8 cellular contexts compared by ENCODE assay signal in the genomic region with DNA sequence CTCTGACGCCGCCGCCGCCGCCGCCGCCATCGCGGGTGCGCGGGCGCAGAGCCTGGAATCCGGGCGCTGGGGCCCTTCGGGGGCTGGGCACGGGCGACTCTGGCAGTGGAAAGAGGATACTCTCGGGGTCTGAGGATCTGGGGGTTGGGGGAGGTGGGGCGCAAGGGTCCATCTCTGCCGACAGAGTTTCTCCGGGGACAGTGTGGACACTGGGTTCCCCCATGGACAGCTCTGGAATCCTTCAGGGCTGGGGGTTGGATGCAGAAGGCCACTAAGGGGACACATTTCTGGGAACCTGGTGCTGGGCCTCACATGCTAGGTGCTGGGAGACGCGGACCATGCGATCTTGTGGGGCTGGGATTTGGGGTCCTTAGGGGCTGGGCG. TPM values are rescaled to one million over a fixed set of nuclear protein-coding genes. Genes with fewer than 3 reads are reported as not detected.
DNase-seq lines count a peak whose midpoint lies in the region; ATAC-seq and TF ChIP-seq lines count a peak whose summit lies in the region.

No MANE protein-coding gene starts in this region.

- DNase-seq in AG08395 (ENCODE audit: low spot score) (peak; percentile 13), HFF-Myc (ENCODE audit: extremely low read depth, low read depth) (no peak), breast epithelium (ENCODE audit: low spot score in 2 of 2) (no peak), cerebellar nuclear complex (lab: John Stamatoyannopoulos, UW) (no peak), DMS153 (lab: John Stamatoyannopoulos, UW) (no peak), SHP77 treated with DMSO at 0.1 percent for 48 hours (lab: John Stamatoyannopoulos, UW) (no peak)
- no peak for DNase-seq in naive thymus-derived CD4-positive, alpha-beta T cell

- CTCF ChIA-PET in naive thymus-derived CD4-positive, alpha-beta T cell (lab: Charles Lee), result interaction anchor here (0.6 to 1.5 kb wide), 2 partner anchors 48 to 51 kb away, joined by 3 read pairs; no protein-coding TSS in a partner anchor

- peaks cover 4 to 13% (median 5%) of the 10 kb centered on the region in 5 donors for H3K36me3 Mint-ChIP-seq in naive thymus-derived CD4-positive, alpha-beta T cell

- peak overlapping the region; percentile 62 to 87 (median 79) for H3K4me3 Mint-ChIP-seq in naive thymus-derived CD4-positive, alpha-beta T cell

- H3K4me3 ChIP-seq in HFF-Myc (replicated peaks; ENCODE audit: low read depth, low read length) (peak overlapping the region; percentile 13; the same call in 1 of the 2 replicates), breast epithelium (peak overlapping the region; percentile 20 to 66 (median 39))
- H3K4me3 ChIP-seq in naive thymus-derived CD4-positive, alpha-beta T cell (ENCODE audit: low read length), result peak overlapping the region; percentile 11

- H3K27ac Mint-ChIP-seq in naive thymus-derived CD4-positive, alpha-beta T cell, result peak overlapping the region in 5 of 9 donors; percentile 31 to 59 (median 48)

- H3K27ac ChIP-seq in breast epithelium, result peak overlapping the region in 1 of 2 donors; percentile 9
- H3K27ac ChIP-seq in naive thymus-derived CD4-positive, alpha-beta T cell (ENCODE audit: low read depth, low read length), result no peak overlapping the region

- H3K27me3 Mint-ChIP-seq in naive thymus-derived CD4-positive, alpha-beta T cell, result peaks cover 12 to 33% (median 14%) of the 10 kb centered on the region in 5 donors

- H3K36me3 ChIP-seq in breast epithelium, result peaks cover 10% of the 10 kb centered on the region
- peaks cover 0 to 15% (median 0%) of the 10 kb centered on the region in 3 experiments for H3K36me3 ChIP-seq in naive thymus-derived CD4-positive, alpha-beta T cell (ENCODE audit: control insufficient read depth in 2 of 3, insufficient read depth in 3 of 3, low read length in 3 of 3)

- TF ChIP-seq CTCF in HFF-Myc (IDR thresholded peaks at IDR 0.05; ENCODE audit: low read depth, low read length, missing control alignments) (no peak), breast epithelium (IDR thresholded peaks at IDR 0.05) (no peak)

- H3K4me1 Mint-ChIP-seq in naive thymus-derived CD4-positive, alpha-beta T cell, result peaks cover 10 to 44% (median 34%) of the 10 kb centered on the region in 7 donors

- peaks cover 14 to 29% of the 10 kb centered on the region in 2 donors for H3K4me1 ChIP-seq in breast epithelium
- H3K4me1 ChIP-seq in naive thymus-derived CD4-positive, alpha-beta T cell (ENCODE audit: control insufficient read depth in 2 of 2, insufficient read depth in 2 of 2, low read length in 2 of 2), result peaks cover 25 to 32% of the 10 kb centered on the region in 2 donors

- H3K9me3 Mint-ChIP-seq in naive thymus-derived CD4-positive, alpha-beta T cell, result peaks cover 0 to 5% (median 0%) of the 10 kb centered on the region in 11 donors

- POLR2A ChIA-PET in naive thymus-derived CD4-positive, alpha-beta T cell (lab: Charles Lee), result interaction anchor here (0.6 to 5.7 kb wide), 5 partner anchors 11 to 288 kb away, joined by 3 to 38 read pairs (median 4); partner anchors contain the start of gene TIMM44

- no peaks in the 10 kb centered on the region for H3K9me3 ChIP-seq in breast epithelium
- H3K9me3 ChIP-seq in naive thymus-derived CD4-positive, alpha-beta T cell (ENCODE audit: control insufficient read depth in 2 of 3, low read length in 3 of 3), result no peaks in the 10 kb centered on the region

- no peak for TF ChIP-seq POLR2A in breast epithelium (IDR thresholded peaks at IDR 0.05)

- intact Hi-C loops in breast epithelium (cut with DNase I; ENCODE audit: low total_unique reads), result no loop called here
- intact Hi-C loops in naive thymus-derived CD4-positive, alpha-beta T cell (cut with micrococcal nuclease), result loop anchor here (1.0 to 10.0 kb wide), 3 partner anchors 13 to 1802 kb away; partner anchors contain the start of genes MAP2K7 (in 1 of the 2) and RFX2 (in 1 of the 2)

- no peak for ATAC-seq in naive thymus-derived CD4-positive, alpha-beta T cell
- ATAC-seq in HG03097 (IDR thresholded peaks at IDR 0.05; ENCODE audit: low FRiP score, unreplicated experiment), result no peak

- peaks cover 10 to 40% of the 10 kb centered on the region in 2 donors for H3K27me3 ChIP-seq in breast epithelium
- H3K27me3 ChIP-seq in naive thymus-derived CD4-positive, alpha-beta T cell (ENCODE audit: control insufficient read depth in 2 of 2, insufficient read depth in 2 of 2, low read length in 2 of 2), result peaks cover 3 to 20% of the 10 kb centered on the region in 2 donors

RNA-seq across cellular contexts. Expression of gene TGFBR3L, which starts 2.3 kb away (rescaled TPM):
- total RNA-seq in breast epithelium, result 1 to 10 TPM in 1 of 3 donors, not detected in 2; 2.3 TPM
- 1 to 10 TPM in 4 of 5 experiments, under 1 TPM in 1; 0.27 to 4.0 (median 1.6) TPM for total RNA-seq in naive thymus-derived CD4-positive, alpha-beta T cell
- polyA plus RNA-seq in naive thymus-derived CD4-positive, alpha-beta T cell, result not detected

RNA-seq across cellular contexts. Expression of gene SNAPC2, which starts 3.2 kb away (rescaled TPM):
- 10 to 100 TPM; 13.8 to 14.8 (median 13.8) TPM for total RNA-seq in breast epithelium
- total RNA-seq in naive thymus-derived CD4-positive, alpha-beta T cell, result 10 to 100 TPM; 12.3 to 24.4 (median 21.4) TPM
- polyA plus RNA-seq in naive thymus-derived CD4-positive, alpha-beta T cell, result 10 to 100 TPM; 11.5 to 18.2 TPM

RNA-seq across cellular contexts. Expression of gene CTXN1, which starts 9.0 kb away (rescaled TPM):
- 1 to 10 TPM in 2 of 3 donors, under 1 TPM in 1; 0.32 to 9.5 (median 5.6) TPM for total RNA-seq in breast epithelium
- under 1 TPM in 1 of 5 experiments, not detected in 4; 0.32 TPM for total RNA-seq in naive thymus-derived CD4-positive, alpha-beta T cell
- not detected for polyA plus RNA-seq in naive thymus-derived CD4-positive, alpha-beta T cell

RNA-seq across cellular contexts. Expression of gene MAP2K7, which starts 13.2 kb away (rescaled TPM):
- total RNA-seq in breast epithelium, result 10 to 100 TPM; 13.3 to 17.1 (median 13.8) TPM
- 100 to 1,000 TPM in 1 of 5 experiments, 10 to 100 TPM in 4; 48.7 to 109 (median 66.5) TPM for total RNA-seq in naive thymus-derived CD4-positive, alpha-beta T cell
- polyA plus RNA-seq in naive thymus-derived CD4-positive, alpha-beta T cell, result 1 to 10 TPM; 1.8 to 2.0 TPM

RNA-seq across cellular contexts. Expression of gene TIMM44, which starts 26.6 kb away (rescaled TPM):
- 10 to 100 TPM; 29.3 to 59.6 (median 57.8) TPM for total RNA-seq in breast epithelium
- 10 to 100 TPM; 65.3 to 97.6 (median 73.8) TPM for total RNA-seq in naive thymus-derived CD4-positive, alpha-beta T cell
- 10 to 100 TPM; 16.7 to 22.8 TPM for polyA plus RNA-seq in naive thymus-derived CD4-positive, alpha-beta T cell
